ENCODE assay signal across 20 cellular contexts in genomic region chr4:8525383-8526120, GRCh38. TPM values are rescaled to one million over a fixed set of nuclear protein-coding genes. Genes with fewer than 3 reads are reported as not detected.
DNase-seq lines count a peak whose midpoint lies in the region; ATAC-seq and TF ChIP-seq lines count a peak whose summit lies in the region.
"Had no signal": no experiment of that assay in that cellular context is flagged by ENCODE, and none has a peak within 500 bp of the region (broad histone marks: within the 10 kb centered on the region; RNA-seq: fewer than 3 reads in every experiment).

No MANE protein-coding gene starts in this region.

- intact Hi-C loops in CD8-positive, alpha-beta T cell (cut with DNase I, micrococcal nuclease) = no loop called here
- intact Hi-C loops in left cardiac atrium (cut with DNase I) = no loop called here

- H3K4me1 ChIP-seq in osteoblast (ENCODE audit: insufficient read depth, low read length) = peaks cover 21% of the 10 kb centered on the region
- H3K4me1 ChIP-seq in CD8-positive, alpha-beta T cell (ENCODE audit: insufficient read depth, low read length) = no peaks in the 10 kb centered on the region
- H3K4me1 ChIP-seq: BLaER1, body of pancreas had no signal

- H3K4me2 ChIP-seq in osteoblast (ENCODE audit: insufficient read depth, low read length) = peak overlapping the region; percentile 24
- H3K4me2 ChIP-seq: BLaER1 had no signal

- no peaks in the 10 kb centered on the region for H4K20me1 ChIP-seq in osteoblast (ENCODE audit: insufficient read depth, low read length)
- H4K20me1 ChIP-seq: BLaER1 had no signal

- no peaks in the 10 kb centered on the region for H3K4me1 Mint-ChIP-seq in CD8-positive, alpha-beta T cell (ENCODE audit: low read depth)

- no peak for TF ChIP-seq CTCF in osteoblast (IDR thresholded peaks at IDR 0.05; ENCODE audit: extremely low read depth, low read depth, low read length)
- TF ChIP-seq CTCF in CD8-positive, alpha-beta T cell (IDR thresholded peaks at IDR 0.05) = no peak

- ATAC-seq in GM21619 (IDR thresholded peaks at IDR 0.05; ENCODE audit: unreplicated experiment) (no peak), left cardiac atrium (no peak)
- ATAC-seq in CD8-positive, alpha-beta T cell = no peak
- ATAC-seq: activated CD4-positive, CD25-positive, alpha-beta regulatory T cell treated with anti-CD3 and anti-CD28 coated beads, Interleukin-2, amount 50 U/mL, for 24 hours; body of pancreas; Panc1 had no signal

- H3K36me3 Mint-ChIP-seq in CD8-positive, alpha-beta T cell = no peaks in the 10 kb centered on the region

- no peak overlapping the region for H2AFZ ChIP-seq in osteoblast (ENCODE audit: low read length)

- H3K4me3 Mint-ChIP-seq in CD8-positive, alpha-beta T cell = no peak overlapping the region

- peaks cover 2% of the 10 kb centered on the region for H3K27me3 Mint-ChIP-seq in CD8-positive, alpha-beta T cell (ENCODE audit: low read depth)

- POLR2A ChIA-PET in CD8-positive, alpha-beta T cell (lab: Charles Lee) = no interaction called here

- H3K9me3 Mint-ChIP-seq in CD8-positive, alpha-beta T cell = peaks cover 5% of the 10 kb centered on the region

- H3K36me3 ChIP-seq in osteoblast (ENCODE audit: insufficient read depth, low read length) = no peaks in the 10 kb centered on the region
- H3K36me3 ChIP-seq in CD8-positive, alpha-beta T cell (ENCODE audit: insufficient read depth, low read length) = no peaks in the 10 kb centered on the region
- H3K36me3 ChIP-seq: BLaER1 had no signal

- peak overlapping the region; percentile 27 for H3K27ac ChIP-seq in osteoblast (ENCODE audit: low read depth, low read length)
- no peak overlapping the region for H3K27ac ChIP-seq in CD8-positive, alpha-beta T cell (ENCODE audit: low read depth, low read length)
- H3K27ac ChIP-seq: BLaER1, body of pancreas had no signal

- no peaks in the 10 kb centered on the region for H3K79me2 ChIP-seq in osteoblast (ENCODE audit: insufficient read depth, low read length)

- CTCF ChIA-PET in CD8-positive, alpha-beta T cell (lab: Charles Lee) = no interaction called here

- DNase-seq in AG08396 (ENCODE audit: low spot score) = peak; percentile 59
- DNase-seq in LHCN-M2 (ENCODE audit: low read depth) = peak; percentile 50
- peak; percentile 73 for DNase-seq in fibroblast of peridontal ligament (ENCODE audit: extremely low read depth)
- DNase-seq in osteoblast (ENCODE audit: insufficient read length, low spot score, missing footprints) = peak; percentile 87
- DNase-seq in activated CD4-positive, CD25-positive, alpha-beta regulatory T cell (lab: John Stamatoyannopoulos, UW) = no peak
- no peak for DNase-seq in CD8-positive, alpha-beta T cell
- no peak for DNase-seq in left cardiac atrium
- DNase-seq: activated naive CD4-positive, alpha-beta T cell; body of pancreas; hippocampal formation; MM.1S; NCI-H2029 treated with DMSO at 0.1 percent for 48 hours; NCI-H748 treated with DMSO at 0.1 percent for 48 hours; T-helper 1 cell had no signal

- H3K27ac Mint-ChIP-seq in CD8-positive, alpha-beta T cell = no peak overlapping the region

- H3K4me3 ChIP-seq in osteoblast (ENCODE audit: insufficient read depth, low read length) = no peak overlapping the region
- no peak overlapping the region for H3K4me3 ChIP-seq in CD8-positive, alpha-beta T cell (ENCODE audit: low read depth, low read length)
- H3K4me3 ChIP-seq: BLaER1, body of pancreas had no signal

- H3K9me3 ChIP-seq in osteoblast (ENCODE audit: low read depth, low read length) = peaks cover 2% of the 10 kb centered on the region
- no peaks in the 10 kb centered on the region for H3K9me3 ChIP-seq in CD8-positive, alpha-beta T cell (ENCODE audit: low read length)
- H3K9me3 ChIP-seq: body of pancreas had no signal

- H3K27me3 ChIP-seq in osteoblast (ENCODE audit: insufficient read depth, low read length) = peaks cover 5% of the 10 kb centered on the region
- H3K27me3 ChIP-seq in CD8-positive, alpha-beta T cell (ENCODE audit: insufficient read depth, low read length) = no peaks in the 10 kb centered on the region
- H3K27me3 ChIP-seq: BLaER1, body of pancreas had no signal

RNA-seq across cellular contexts. Expression of gene GPR78, which starts 54.6 kb away (rescaled TPM):
- total RNA-seq in LHCN-M2 (2014; rRNA removed) (0.06 TPM in 1 of 2 replicates, not detected in the other), osteoblast (1.2 and 1.8 TPM in 2 replicates), left cardiac atrium (under 1 TPM in 1 of 2 donors, not detected in 1; 0.06 TPM)
- polyA plus RNA-seq in LHCN-M2 (2012) = 0.12 TPM
- total RNA-seq in CD8-positive, alpha-beta T cell = not detected
- total RNA-seq: body of pancreas, dermis microvascular lymphatic vessel endothelial cell, HT1080 had no signal

Comparison
In these comparisons a context has a peak if more than half of its experiments do, and no peak if none do; other contexts are left out.
1. DNase-seq: peak in AG08396 (single experiment), LHCN-M2 (single experiment), fibroblast of peridontal ligament (single experiment) and osteoblast (single experiment); none in activated CD4-positive, CD25-positive, alpha-beta regulatory T cell (0 of 4), CD8-positive, alpha-beta T cell (0 of 7) and left cardiac atrium (single experiment).